ENCODE assay signal across 25 cellular contexts in the genomic region with DNA sequence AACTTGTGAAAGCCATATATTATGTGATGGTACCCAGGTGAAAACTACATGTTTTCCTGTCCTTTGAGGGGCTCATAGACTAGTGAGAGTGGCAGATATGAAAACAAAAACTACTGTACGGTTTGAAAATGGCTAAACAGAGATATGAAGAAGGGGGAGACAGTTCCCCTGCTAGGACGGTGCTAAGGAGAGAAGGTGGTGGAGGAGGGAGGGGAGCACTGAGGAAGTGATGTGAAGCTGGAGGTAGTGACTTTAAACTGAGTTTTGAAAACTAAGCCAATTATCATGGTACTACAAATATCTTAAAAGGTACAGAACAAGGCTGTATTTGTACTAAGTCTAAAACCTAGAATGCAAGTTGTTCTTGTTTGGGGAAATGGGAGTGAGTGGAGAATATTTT.
"Had no signal": no experiment of that assay in that cellular context is flagged by ENCODE, and none has a peak within 500 bp of the region (broad histone marks: within the 10 kb centered on the region; RNA-seq: fewer than 3 reads in every experiment).

No MANE protein-coding gene starts in this region.

- DNase-seq: activated CD4-positive, alpha-beta memory T cell treated with anti-CD3 and anti-CD28 coated beads, Interleukin-2, amount 10 ng/mL, durations not matched to agents 7 days and 5 days; activated CD4-positive, alpha-beta T cell treated with anti-CD3 and anti-CD28 coated beads for 1 hour; activated CD4-positive, alpha-beta T cell treated with anti-CD3 and anti-CD28 coated beads for 4 hours; activated CD4-positive, alpha-beta T cell treated with anti-CD3 and anti-CD28 coated beads, Interleukin-2, amount 10 ng/mL, durations not matched to agents 7 days and 5 days; activated CD4-positive, alpha-beta T cell treated with anti-CD3 and anti-CD28 coated beads, Interleukin-2, amount 50 U/mL, for 4 hours; activated CD8-positive, alpha-beta memory T cell treated with anti-CD3 and anti-CD28 coated beads, Interleukin-2, amount 50 U/mL, for 48 hours; activated gamma-delta T cell; activated naive CD4-positive, alpha-beta T cell; activated naive CD4-positive, alpha-beta T cell treated with anti-CD3 and anti-CD28 coated beads, Interleukin-2, amount 10 ng/mL, durations not matched to agents 7 days and 5 days; activated naive CD8-positive, alpha-beta T cell treated with anti-CD3 and anti-CD28 coated beads, Interleukin-2, amount 10 ng/mL, durations not matched to agents 7 days and 5 days; activated T-cell treated with anti-CD3 and anti-CD28 coated beads for 4 hours; activated T-cell treated with anti-CD3 and anti-CD28 coated beads, Interleukin-2, amount 50 U/mL, for 24 hours; activated T-cell treated with anti-CD3 and anti-CD28 coated beads, Interleukin-2, amount 50 U/mL, for 72 hours; dermis blood vessel endothelial cell; effector CD8-positive, alpha-beta T cell; esophagus squamous epithelium; foreskin melanocyte; head of caudate nucleus had no signal

- H3K27ac ChIP-seq: brain microvascular endothelial cell, epithelial cell of prostate, esophagus squamous epithelium, VCaP had no signal

- H3K4me3 ChIP-seq: ascending aorta, coronary artery, esophagus squamous epithelium had no signal

- H3K27me3 ChIP-seq: ascending aorta, brain microvascular endothelial cell, esophagus squamous epithelium had no signal

- ATAC-seq: activated naive CD4-positive, alpha-beta T cell treated with anti-CD3 and anti-CD28 coated beads, Interleukin-2, amount 50 U/mL, for 72 hours; activated T-cell treated with anti-CD3 and anti-CD28 coated beads, Interleukin-2, amount 50 U/mL, for 72 hours; WTC11 had no signal

- H3K36me3 ChIP-seq: ascending aorta, brain microvascular endothelial cell, esophagus squamous epithelium had no signal

- H3K4me1 ChIP-seq: ascending aorta, esophagus squamous epithelium had no signal

- H3K9me3 ChIP-seq: ascending aorta, esophagus squamous epithelium had no signal
